In genomic region chr9:79279356-79279755, GRCh38 we compare ENCODE assay signal across 19 cellular contexts.
DNase-seq lines count a peak whose midpoint lies in the region; ATAC-seq and TF ChIP-seq lines count a peak whose summit lies in the region.
"Had no signal": no experiment of that assay in that cellular context is flagged by ENCODE, and none has a peak within 500 bp of the region (broad histone marks: within the 10 kb centered on the region; RNA-seq: fewer than 3 reads in every experiment).

No MANE protein-coding gene starts in this region.

- H3K27ac ChIP-seq in PC-3 (ENCODE audit: low read length) (no peak overlapping the region), left lung (no peak overlapping the region), colonic mucosa (no peak overlapping the region)
- H3K27ac ChIP-seq: 22Rv1, A549, C4-2B had no signal

- no peaks in the 10 kb centered on the region for H3K27me3 ChIP-seq in PC-3 (ENCODE audit: low read length)
- H3K27me3 ChIP-seq in left lung, result no peaks in the 10 kb centered on the region
- no peaks in the 10 kb centered on the region for H3K27me3 ChIP-seq in colonic mucosa

- H3F3A ChIP-seq in PC-3 (ENCODE audit: low read length, unreplicated experiment), result no peaks in the 10 kb centered on the region

- H3K9ac ChIP-seq in PC-3 (ENCODE audit: low read length) (no peak overlapping the region), colonic mucosa (ENCODE audit: low read depth in 2 of 2, low read length in 2 of 2) (no peak overlapping the region)

- POLR2A ChIA-PET in PC-3 (lab: Charles Lee; ENCODE audit: unreplicated experiment), result no interaction called here

- H3K79me2 ChIP-seq in PC-3 (ENCODE audit: low read length), result no peaks in the 10 kb centered on the region

- H2AFZ ChIP-seq in PC-3 (ENCODE audit: low read length), result no peak overlapping the region

- DNase-seq in DMS153 (lab: John Stamatoyannopoulos, UW) (peak; percentile 53), DMS153 treated with DMSO at 0.1 percent for 48 hours (lab: John Stamatoyannopoulos, UW; ENCODE audit: unreplicated experiment) (no peak), COLO668 (lab: John Stamatoyannopoulos, UW; ENCODE audit: unreplicated experiment) (peak; percentile 25), PC-3 (peak; percentile 28), left lung (no peak), colonic mucosa (no peak)
- DNase-seq: AML-193; Calu3; CD4-positive, alpha-beta T cell; DMS79 treated with DMSO at 0.1 percent for 48 hours; GF-D8; GOT3; H7; HFFc6 had no signal

- no peaks in the 10 kb centered on the region for H3K4me1 ChIP-seq in PC-3 (ENCODE audit: insufficient read depth, low read length)
- H3K4me1 ChIP-seq in left lung, result no peaks in the 10 kb centered on the region
- H3K4me1 ChIP-seq in colonic mucosa, result no peaks in the 10 kb centered on the region
- H3K4me1 ChIP-seq: A549 had no signal

- CTCF ChIA-PET in PC-3 (lab: Charles Lee), result no interaction called here

- no TSS peak for BruUV-seq in PC-3 (replicated peaks; lab: Mats Ljungman, UMichigan)

- intact Hi-C loops in PC-3 (cut with micrococcal nuclease), result no loop called here
- intact Hi-C loops in left lung (cut with DNase I), result no loop called here
- intact Hi-C loops in colonic mucosa (cut with DNase I), result no loop called here

- H4K20me1 ChIP-seq in PC-3 (ENCODE audit: low read length), result no peaks in the 10 kb centered on the region

- no peak overlapping the region for H3K4me2 ChIP-seq in PC-3 (ENCODE audit: low read length)
- H3K4me2 ChIP-seq: A549 had no signal

- no peaks in the 10 kb centered on the region for H3K9me2 ChIP-seq in PC-3 (replicated peaks; ENCODE audit: low read length)

- H3K4me3 ChIP-seq in PC-3 (ENCODE audit: low read length) (no peak overlapping the region), left lung (no peak overlapping the region), colonic mucosa (no peak overlapping the region)
- H3K4me3 ChIP-seq: A549 had no signal

- H3K36me3 ChIP-seq in PC-3 (ENCODE audit: low read depth, low read length) (no peaks in the 10 kb centered on the region), left lung (no peaks in the 10 kb centered on the region), colonic mucosa (no peaks in the 10 kb centered on the region)

- TF ChIP-seq CTCF in PC-3 (conservative IDR thresholded peaks at IDR 0.05; ENCODE audit: low read depth, low read length), result no peak
- no peak for TF ChIP-seq CTCF in left lung (IDR thresholded peaks at IDR 0.05)
- TF ChIP-seq CTCF in colonic mucosa (IDR thresholded peaks at IDR 0.05), result no peak

- H3K9me3 ChIP-seq in PC-3 (ENCODE audit: low read length) (no peaks in the 10 kb centered on the region), left lung (no peaks in the 10 kb centered on the region), colonic mucosa (no peaks in the 10 kb centered on the region)
- H3K9me3 ChIP-seq: A549 had no signal

- no peak; the same call in 1 of the 2 replicates for ATAC-seq in PC-3
- ATAC-seq in left lung, result peak; percentile 87
- ATAC-seq in HG03571 (IDR thresholded peaks at IDR 0.05; ENCODE audit: unreplicated experiment), result no peak
- ATAC-seq: A549, HCT116 had no signal

Comparison
In these comparisons a context has a peak if more than half of its experiments do, and no peak if none do; other contexts are left out.
1. DNase-seq: peak in DMS153 (single experiment), COLO668 (single experiment) and PC-3 (single experiment); none in DMS153 treated with DMSO at 0.1 percent for 48 hours (single experiment), left lung (0 of 2) and colonic mucosa (single experiment).